8 cellular contexts compared by ENCODE assay signal in the genomic region with DNA sequence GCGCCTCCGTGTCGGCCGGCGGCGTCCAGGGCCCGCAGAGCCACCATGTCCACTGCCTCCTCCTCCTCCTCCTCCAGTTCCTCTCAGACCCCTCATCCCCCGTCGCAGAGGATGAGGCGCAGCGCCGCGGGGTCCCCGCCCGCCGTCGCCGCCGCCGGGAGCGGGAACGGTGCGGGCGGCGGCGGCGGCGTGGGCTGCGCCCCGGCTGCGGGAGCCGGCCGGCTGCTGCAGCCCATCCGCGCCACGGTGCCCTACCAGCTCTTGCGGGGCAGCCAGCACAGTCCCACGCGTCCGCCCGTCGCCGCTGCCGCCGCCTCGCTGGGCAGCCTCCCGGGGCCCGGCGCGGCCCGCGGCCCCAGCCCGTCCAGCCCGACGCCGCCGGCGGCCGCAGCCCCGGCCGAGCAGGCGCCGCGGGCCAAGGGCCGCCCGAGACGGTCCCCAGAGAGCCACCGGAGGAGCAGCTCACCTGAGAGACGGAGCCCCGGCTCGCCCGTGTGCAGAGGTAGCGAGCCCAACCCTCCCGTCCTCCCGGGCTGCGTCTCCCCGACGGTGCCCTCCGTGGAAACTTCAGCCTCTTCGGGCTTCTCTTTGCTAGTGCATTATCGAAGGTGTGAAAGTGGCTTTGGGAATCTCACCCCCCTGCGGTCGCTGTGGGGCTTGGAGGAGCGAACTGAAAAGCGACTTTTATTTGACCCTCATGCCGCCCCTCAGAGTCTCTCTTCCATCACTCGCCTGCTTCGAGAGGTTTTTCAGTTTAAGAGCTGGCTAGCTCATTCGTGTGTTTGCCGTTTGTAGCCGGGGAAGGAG. TPM values are rescaled to one million over a fixed set of nuclear protein-coding genes. Genes with fewer than 3 reads are reported as not detected.
DNase-seq lines count a peak whose midpoint lies in the region; ATAC-seq and TF ChIP-seq lines count a peak whose summit lies in the region.

No MANE protein-coding gene starts in this region.

- peaks cover 61% of the 10 kb centered on the region for H3K4me1 ChIP-seq in DOHH2 (ENCODE audit: control insufficient read depth, low read length)

- peak overlapping the region; percentile 83 for H3K4me3 ChIP-seq in DOHH2 (ENCODE audit: low read length)
- peak overlapping the region; percentile 77 for H3K4me3 ChIP-seq in HFF-Myc (replicated peaks; ENCODE audit: low read depth, low read length)

- TF ChIP-seq CTCF in DOHH2 (IDR thresholded peaks at IDR 0.05; ENCODE audit: low read depth, low read length, poor library complexity, severe bottlenecking): peak; percentile 47
- no peak for TF ChIP-seq CTCF in HFF-Myc (IDR thresholded peaks at IDR 0.05; ENCODE audit: low read depth, low read length, missing control alignments)
- TF ChIP-seq CTCF in endothelial cell (IDR thresholded peaks at IDR 0.05; ENCODE audit: unreplicated experiment): no peak

- no peaks in the 10 kb centered on the region for H3K9me3 Mint-ChIP-seq in endothelial cell (ENCODE audit: unreplicated experiment)
- no peaks in the 10 kb centered on the region for H3K9me3 Mint-ChIP-seq in stimulated activated memory B cell treated with anti-CD40 and anti-IgM and Interleukin-4, amounts not matched to agents 10 μg/mL and 1 μg/mL and 100 μg/mL, for 72 hours

- H3K9me3 ChIP-seq in DOHH2 (ENCODE audit: control insufficient read depth, insufficient read depth, low read length): no peaks in the 10 kb centered on the region

- peaks cover 33% of the 10 kb centered on the region for H3F3A ChIP-seq in DOHH2 (ENCODE audit: control insufficient read depth, insufficient read depth)

- ATAC-seq in stimulated activated memory B cell treated with anti-CD40 and anti-IgM and Interleukin-4, amounts not matched to agents 10 μg/mL and 1 μg/mL and 100 μg/mL, for 72 hours: peak; percentile 44
- no peak for ATAC-seq in GM21360 (IDR thresholded peaks at IDR 0.05; ENCODE audit: unreplicated experiment)

- H3K4me3 Mint-ChIP-seq in endothelial cell (ENCODE audit: unreplicated experiment): no peak overlapping the region
- peak overlapping the region; percentile 87 for H3K4me3 Mint-ChIP-seq in stimulated activated memory B cell treated with anti-CD40 and anti-IgM and Interleukin-4, amounts not matched to agents 10 μg/mL and 1 μg/mL and 100 μg/mL, for 72 hours

- H3K27ac ChIP-seq in DOHH2 (ENCODE audit: low read depth, low read length): peak overlapping the region; percentile 96

- DNase-seq in HFF-Myc (ENCODE audit: extremely low read depth, low read depth) (no peak), NCI-H446 treated with DMSO at 0.1 percent for 48 hours (lab: John Stamatoyannopoulos, UW) (peak; percentile 12), endothelial cell (ENCODE audit: low spot score) (peak; percentile 29), mucosa of gallbladder (ENCODE audit: low spot score) (peak; percentile 13)
- DNase-seq in activated CD8-positive, alpha-beta memory T cell treated with anti-CD3 and anti-CD28 coated beads for 48 hours (ENCODE audit: low read depth in 2 of 3, low spot score in 2 of 3): peak in 2 of 3 experiments; percentile 32 to 34

- H3K27ac Mint-ChIP-seq in endothelial cell (ENCODE audit: unreplicated experiment): no peak overlapping the region
- H3K27ac Mint-ChIP-seq in stimulated activated memory B cell treated with anti-CD40 and anti-IgM and Interleukin-4, amounts not matched to agents 10 μg/mL and 1 μg/mL and 100 μg/mL, for 72 hours: no peak overlapping the region

- H3K27me3 Mint-ChIP-seq in endothelial cell (ENCODE audit: unreplicated experiment): peaks cover 2% of the 10 kb centered on the region
- H3K27me3 Mint-ChIP-seq in stimulated activated memory B cell treated with anti-CD40 and anti-IgM and Interleukin-4, amounts not matched to agents 10 μg/mL and 1 μg/mL and 100 μg/mL, for 72 hours: no peaks in the 10 kb centered on the region

- H3K36me3 Mint-ChIP-seq in endothelial cell (ENCODE audit: low read depth, unreplicated experiment): no peaks in the 10 kb centered on the region
- no peaks in the 10 kb centered on the region for H3K36me3 Mint-ChIP-seq in stimulated activated memory B cell treated with anti-CD40 and anti-IgM and Interleukin-4, amounts not matched to agents 10 μg/mL and 1 μg/mL and 100 μg/mL, for 72 hours

- peaks cover 5% of the 10 kb centered on the region; the same call in 1 of the 2 replicates for H4K20me1 ChIP-seq in DOHH2 (ENCODE audit: control insufficient read depth, insufficient read depth, low read depth, low read length)

- peaks cover 52% of the 10 kb centered on the region for H3K79me2 ChIP-seq in DOHH2 (ENCODE audit: control insufficient read depth, low read length)

- H3K36me3 ChIP-seq in DOHH2 (ENCODE audit: control insufficient read depth, low read length): peaks cover 39% of the 10 kb centered on the region

- H3K4me2 ChIP-seq in DOHH2 (ENCODE audit: low read length): peak overlapping the region; percentile 72

- peaks cover 7% of the 10 kb centered on the region for H3K4me1 Mint-ChIP-seq in endothelial cell (ENCODE audit: unreplicated experiment)
- H3K4me1 Mint-ChIP-seq in stimulated activated memory B cell treated with anti-CD40 and anti-IgM and Interleukin-4, amounts not matched to agents 10 μg/mL and 1 μg/mL and 100 μg/mL, for 72 hours: peaks cover 15% of the 10 kb centered on the region

- H3K9me2 ChIP-seq in DOHH2 (replicated peaks; ENCODE audit: control insufficient read depth, low read length): no peaks in the 10 kb centered on the region

- H3K27me3 ChIP-seq in DOHH2 (ENCODE audit: control insufficient read depth, low read length): no peaks in the 10 kb centered on the region

RNA-seq across cellular contexts. Expression of a gene that starts 0.9 kb away (rescaled TPM):
- total RNA-seq in endothelial cell (ENCODE audit: unreplicated experiment) (13.8 TPM), mucosa of gallbladder (16.3 TPM)
